In the genomic region with DNA sequence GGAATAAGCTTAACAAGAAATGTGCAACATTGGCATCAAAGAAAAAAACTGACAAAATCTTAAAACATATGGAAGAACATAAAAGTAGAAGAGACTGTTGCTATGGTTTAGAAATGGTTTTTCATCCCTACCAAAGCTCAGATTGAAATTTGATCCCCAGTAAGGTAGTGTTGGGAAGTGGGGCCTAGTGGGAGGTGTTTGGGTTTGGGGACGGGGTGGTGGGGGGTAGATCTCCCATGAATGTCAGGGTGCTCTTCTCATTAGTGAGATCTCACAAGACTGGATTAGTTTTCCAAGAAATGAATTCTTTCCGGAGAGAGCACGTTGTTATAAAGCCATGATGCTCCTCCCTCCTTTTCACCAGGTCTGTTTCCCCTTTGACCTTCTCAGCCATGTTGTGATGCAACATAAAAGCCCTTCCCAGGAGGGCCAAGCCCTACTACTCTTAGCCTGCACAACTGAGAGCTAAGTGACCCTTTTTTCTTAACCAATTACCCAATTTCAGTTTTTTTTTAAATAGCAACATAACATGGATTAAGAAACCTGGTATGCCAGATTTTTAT, we compare ENCODE assay signal across 32 cellular contexts. TPM values are rescaled to one million over a fixed set of nuclear protein-coding genes. Genes with fewer than 3 reads are reported as not detected.
DNase-seq lines count a peak whose midpoint lies in the region; ATAC-seq, FAIRE-seq and TF ChIP-seq lines count a peak whose summit lies in the region.
"Had no signal": no experiment of that assay in that cellular context is flagged by ENCODE, and none has a peak within 500 bp of the region (broad histone marks: within the 10 kb centered on the region; RNA-seq: fewer than 3 reads in every experiment).

No MANE protein-coding gene starts in this region.

- H3K9me3 Mint-ChIP-seq in natural killer cell (no peaks in the 10 kb centered on the region), astrocyte (ENCODE audit: unreplicated experiment) (no peaks in the 10 kb centered on the region)
- H3K9me3 Mint-ChIP-seq in natural killer cell treated with Interleukin-12 subunit alpha and Interleukin-12 subunit beta and Interleukin-15 and Interleukin-18, amount 100 ng/mL, for 72 hours, result no peaks in the 10 kb centered on the region
- H3K9me3 Mint-ChIP-seq: activated CD8-positive, alpha-beta T cell treated with anti-CD3 and anti-CD28 coated beads for 36 hours; activated T-helper 1 cell treated with anti-CD3 and anti-CD28 coated beads, Interleukin-12 subunit alpha, Interleukin-12 subunit beta, Interleukin-2, Interleukin-4 antibody, amounts not matched to agents 30 ng/mL and 10 ng/mL and 1 ng/mL, durations not matched to agents 14 hours and 24 hours and 36 hours; CD8-positive, alpha-beta T cell; dendritic cell treated with granulocyte-macrophage colony-stimulating factor and Interleukin-4, amounts not matched to agents 40 ng/mL and 50 ng/mL, for 4 days; immature natural killer cell had no signal

- H3K27me3 ChIP-seq in astrocyte (ENCODE audit: insufficient read depth, low read length), result no peaks in the 10 kb centered on the region
- no peaks in the 10 kb centered on the region for H3K27me3 ChIP-seq in iPS-18a (ENCODE audit: control insufficient read depth, insufficient read depth, low read length)
- H3K27me3 ChIP-seq: right lobe of liver, spleen had no signal

- H3K4me3 Mint-ChIP-seq in natural killer cell (no peak overlapping the region), astrocyte (ENCODE audit: unreplicated experiment) (peak overlapping the region; percentile 45)
- no peak overlapping the region for H3K4me3 Mint-ChIP-seq in natural killer cell treated with Interleukin-12 subunit alpha and Interleukin-12 subunit beta and Interleukin-15 and Interleukin-18, amount 100 ng/mL, for 72 hours
- H3K4me3 Mint-ChIP-seq: activated CD8-positive, alpha-beta T cell treated with anti-CD3 and anti-CD28 coated beads for 36 hours; activated T-helper 1 cell treated with anti-CD3 and anti-CD28 coated beads, Interleukin-12 subunit alpha, Interleukin-12 subunit beta, Interleukin-2, Interleukin-4 antibody, amounts not matched to agents 30 ng/mL and 10 ng/mL and 1 ng/mL, durations not matched to agents 14 hours and 24 hours and 36 hours; B cell; CD8-positive, alpha-beta T cell; dendritic cell treated with granulocyte-macrophage colony-stimulating factor and Interleukin-4, amounts not matched to agents 40 ng/mL and 50 ng/mL, for 4 days; immature natural killer cell had no signal

- H3K4me3 ChIP-seq in astrocyte (ENCODE audit: insufficient read depth, low read depth, low read length) (no peak overlapping the region), iPS-18a (ENCODE audit: low read length) (no peak overlapping the region)
- H3K4me3 ChIP-seq: HAP-1, PC-9, prostate gland, right lobe of liver, spleen had no signal

- H3K4me1 Mint-ChIP-seq in natural killer cell (peaks cover 44 to 48% of the 10 kb centered on the region in 2 donors), astrocyte (ENCODE audit: low read depth, unreplicated experiment) (peaks cover 32% of the 10 kb centered on the region)
- peaks cover 10 to 21% of the 10 kb centered on the region in 2 donors for H3K4me1 Mint-ChIP-seq in natural killer cell treated with Interleukin-12 subunit alpha and Interleukin-12 subunit beta and Interleukin-15 and Interleukin-18, amount 100 ng/mL, for 72 hours (ENCODE audit: low read depth in 2 of 2)

- no peak overlapping the region for H2AFZ ChIP-seq in astrocyte (ENCODE audit: low read depth, low read length)
- H2AFZ ChIP-seq: PC-9 had no signal

- FAIRE-seq in astrocyte (lab: Jason Lieb, UNC), result no peak
- FAIRE-seq: GM18507, urothelium cell line had no signal

- DNase-seq in natural killer cell, result no peak
- DNase-seq in natural killer cell treated with Interleukin-12 subunit alpha and Interleukin-12 subunit beta and Interleukin-15 and Interleukin-18, amount 100 ng/mL, for 72 hours (ENCODE audit: low spot score), result no peak
- no peak for DNase-seq in astrocyte (ENCODE audit: low read depth)
- DNase-seq in posterior vena cava (ENCODE audit: low spot score), result no peak
- no peak for DNase-seq in NCI-H446 (lab: John Stamatoyannopoulos, UW)
- no peak for DNase-seq in AML-193 (lab: John Stamatoyannopoulos, UW)
- DNase-seq: activated CD4-positive, CD25-positive, alpha-beta regulatory T cell treated with anti-CD3 and anti-CD28 coated beads, Interleukin-2, amount 50 U/mL, for 72 hours; activated CD8-positive, alpha-beta memory T cell treated with anti-CD3 and anti-CD28 coated beads, Interleukin-2, amount 50 U/mL, for 48 hours; activated CD8-positive, alpha-beta T cell treated with anti-CD3 and anti-CD28 coated beads for 36 hours; activated naive CD4-positive, alpha-beta T cell treated with Interleukin-2 at 50 U/mL for 16 hours; CD8-positive, alpha-beta T cell; central memory CD4-positive, alpha-beta T cell; immature natural killer cell; NCI-H1417; NCI-H2029 treated with DMSO at 0.1 percent for 48 hours; NCI-H526 treated with DMSO at 0.1 percent for 48 hours; PC-9; right lobe of liver; spleen; stimulated activated CD4-positive, alpha-beta T cell treated with anti-CD3 and anti-CD28 coated beads, Interleukin-2, amount 100 ng/mL, for 24 hours; stimulated activated naive CD8-positive, alpha-beta T cell treated with anti-CD3 and anti-CD28 coated beads, Interleukin-15, Interleukin-2, amounts not matched to agents 100 U/mL and 50 U/mL, for 24 hours; T-helper 2 cell had no signal

- H3K36me3 ChIP-seq in astrocyte (ENCODE audit: insufficient read depth, low read length) (peaks cover 12% of the 10 kb centered on the region), iPS-18a (ENCODE audit: control insufficient read depth, low read depth, low read length) (peaks cover 16% of the 10 kb centered on the region)
- H3K36me3 ChIP-seq: prostate gland had no signal

- TF ChIP-seq CTCF in natural killer cell (IDR thresholded peaks at IDR 0.05) (no peak), astrocyte (IDR thresholded peaks at IDR 0.05; ENCODE audit: insufficient read depth, low read depth, low read length) (no peak)

- H3K27me3 Mint-ChIP-seq in natural killer cell (ENCODE audit: low read depth in 2 of 2), result no peaks in the 10 kb centered on the region
- no peaks in the 10 kb centered on the region for H3K27me3 Mint-ChIP-seq in natural killer cell treated with Interleukin-12 subunit alpha and Interleukin-12 subunit beta and Interleukin-15 and Interleukin-18, amount 100 ng/mL, for 72 hours
- no peaks in the 10 kb centered on the region for H3K27me3 Mint-ChIP-seq in astrocyte (ENCODE audit: low read depth, unreplicated experiment)
- H3K27me3 Mint-ChIP-seq: activated CD8-positive, alpha-beta T cell treated with anti-CD3 and anti-CD28 coated beads for 36 hours; B cell; dendritic cell treated with granulocyte-macrophage colony-stimulating factor and Interleukin-4, amounts not matched to agents 40 ng/mL and 50 ng/mL, for 4 days had no signal

- no peak overlapping the region for H3K27ac ChIP-seq in astrocyte (ENCODE audit: low read depth, low read length)
- H3K27ac ChIP-seq in iPS-18a (ENCODE audit: low read length), result peak overlapping the region; percentile 22
- H3K27ac ChIP-seq: PC-9, prostate gland, right lobe of liver, spleen had no signal

- intact Hi-C loops in natural killer cell (cut with micrococcal nuclease) (no loop called here), posterior vena cava (cut with DNase I) (no loop called here)

- H3K36me3 Mint-ChIP-seq in natural killer cell (no peaks in the 10 kb centered on the region), astrocyte (ENCODE audit: low read depth, unreplicated experiment) (peaks cover under 1% of the 10 kb centered on the region)
- H3K36me3 Mint-ChIP-seq in natural killer cell treated with Interleukin-12 subunit alpha and Interleukin-12 subunit beta and Interleukin-15 and Interleukin-18, amount 100 ng/mL, for 72 hours, result peaks cover 6% of the 10 kb centered on the region

- no peaks in the 10 kb centered on the region for H3K4me1 ChIP-seq in astrocyte (ENCODE audit: insufficient read depth, low read length)
- H3K4me1 ChIP-seq in iPS-18a (ENCODE audit: control insufficient read depth, low read depth, low read length), result peaks cover 30% of the 10 kb centered on the region
- H3K4me1 ChIP-seq: prostate gland had no signal

- no peaks in the 10 kb centered on the region for H3K9me3 ChIP-seq in astrocyte (ENCODE audit: insufficient read depth, low read depth, low read length)
- no peaks in the 10 kb centered on the region for H3K9me3 ChIP-seq in iPS-18a (ENCODE audit: control insufficient read depth, low read depth, low read length)
- H3K9me3 ChIP-seq: HAP-1, prostate gland, right lobe of liver, spleen had no signal

- peak overlapping the region; percentile 27 to 62 for H3K27ac Mint-ChIP-seq in natural killer cell
- no peak overlapping the region for H3K27ac Mint-ChIP-seq in natural killer cell treated with Interleukin-12 subunit alpha and Interleukin-12 subunit beta and Interleukin-15 and Interleukin-18, amount 100 ng/mL, for 72 hours
- peak overlapping the region; percentile 58 for H3K27ac Mint-ChIP-seq in astrocyte (ENCODE audit: unreplicated experiment)
- H3K27ac Mint-ChIP-seq: activated CD8-positive, alpha-beta T cell treated with anti-CD3 and anti-CD28 coated beads for 36 hours; B cell; CD8-positive, alpha-beta T cell; dendritic cell treated with granulocyte-macrophage colony-stimulating factor and Interleukin-4, amounts not matched to agents 40 ng/mL and 50 ng/mL, for 4 days had no signal

- ATAC-seq in natural killer cell (no peak), HG03354 (IDR thresholded peaks at IDR 0.05; ENCODE audit: poor library complexity, severe bottlenecking, unreplicated experiment) (no peak)
- no peak for ATAC-seq in natural killer cell treated with Interleukin-12 subunit alpha and Interleukin-12 subunit beta and Interleukin-15 and Interleukin-18, amount 100 ng/mL, for 72 hours
- ATAC-seq: activated CD8-positive, alpha-beta T cell treated with anti-CD3 and anti-CD28 coated beads for 36 hours; CD8-positive, alpha-beta T cell; SK-N-SH treated with all-trans-retinoic acid at 6 μM for 48 hours; stimulated activated naive CD8-positive, alpha-beta T cell treated with anti-CD3 and anti-CD28 coated beads, Interleukin-15, Interleukin-2, amounts not matched to agents 100 U/mL and 50 U/mL, for 24 hours had no signal

- H3K79me2 ChIP-seq in astrocyte (ENCODE audit: insufficient read depth, low read length), result peaks cover 100% of the 10 kb centered on the region

- peaks cover 69% of the 10 kb centered on the region for H4K20me1 ChIP-seq in astrocyte (ENCODE audit: insufficient read depth, low read length)

- H3K4me2 ChIP-seq in astrocyte (ENCODE audit: low read length), result no peak overlapping the region
- H3K4me2 ChIP-seq: PC-9 had no signal

- H3K9ac ChIP-seq in astrocyte (ENCODE audit: low read length) (no peak overlapping the region), iPS-18a (ENCODE audit: low read length) (peak overlapping the region; percentile 48)

RNA-seq across cellular contexts. Expression of gene TMEM167A, which starts 10.6 kb away (rescaled TPM):
- total RNA-seq in natural killer cell (10 to 100 TPM; 42.0 to 45.3 (median 44.2) TPM), astrocyte (160 and 163 TPM in 2 replicates), posterior vena cava (10 to 100 TPM; 72.1 to 72.6 TPM)
- total RNA-seq in natural killer cell treated with Interleukin-12 subunit alpha and Interleukin-12 subunit beta and Interleukin-15 and Interleukin-18, amount 100 ng/mL, for 72 hours, result 100 to 1,000 TPM in 1 of 2 donors, 10 to 100 TPM in 1; 56.9 to 125 TPM

RNA-seq across cellular contexts. Expression of gene XRCC4, which starts 10.7 kb away (rescaled TPM):
- total RNA-seq in natural killer cell (1 to 10 TPM; 6.0 to 8.6 (median 7.0) TPM), astrocyte (15.5 and 17.3 TPM in 2 replicates), posterior vena cava (1 to 10 TPM; 8.4 to 9.1 TPM)
- total RNA-seq in natural killer cell treated with Interleukin-12 subunit alpha and Interleukin-12 subunit beta and Interleukin-15 and Interleukin-18, amount 100 ng/mL, for 72 hours, result 10 to 100 TPM; 10.2 to 13.9 TPM

Comparison
In these comparisons a context has a peak if more than half of its experiments do, and no peak if none do; other contexts are left out.
1. H3K27ac Mint-ChIP-seq: peak in natural killer cell (2 of 2) and astrocyte (single experiment); none in natural killer cell treated with Interleukin-12 subunit alpha and Interleukin-12 subunit beta and Interleukin-15 and Interleukin-18, amount 100 ng/mL, for 72 hours (0 of 2).